25 cellular contexts compared by ENCODE assay signal in genomic region chr3:13886593-13887129, GRCh38. TPM values are rescaled to one million over a fixed set of nuclear protein-coding genes. Genes with fewer than 3 reads are reported as not detected.
DNase-seq lines count a peak whose midpoint lies in the region; ATAC-seq and TF ChIP-seq lines count a peak whose summit lies in the region.
"Had no signal": no experiment of that assay in that cellular context is flagged by ENCODE, and none has a peak within 500 bp of the region (broad histone marks: within the 10 kb centered on the region; RNA-seq: fewer than 3 reads in every experiment).

No MANE protein-coding gene starts in this region.

- TF ChIP-seq EP300 in esophagus muscularis mucosa (IDR thresholded peaks at IDR 0.05), result no peak

- no peak overlapping the region for H3K4me3 Mint-ChIP-seq in activated CD4-positive, alpha-beta T cell treated with anti-CD3 and anti-CD28 coated beads, Interleukin-2, amount 10 ng/mL, durations not matched to agents 7 days and 5 days
- H3K4me3 Mint-ChIP-seq: CD8-positive, alpha-beta T cell; GM23338 had no signal

- WGBS in esophagus muscularis mucosa, result 63% methylated on average over 4 of the region's 4 CpGs

- POLR2A ChIA-PET in activated CD4-positive, alpha-beta T cell treated with anti-CD3 and anti-CD28 coated beads, Interleukin-2, amount 10 ng/mL, durations not matched to agents 7 days and 5 days (lab: Charles Lee), result no interaction called here

- H3K27ac ChIP-seq in esophagus muscularis mucosa (replicated peaks in 1 of 4), result no peak overlapping the region
- H3K27ac ChIP-seq: BLaER1 treated with 17β-estradiol and CSF1 and Interleukin-3, amounts not matched to agents 10 nM and 100 nM; KMS-11; RWPE1 had no signal

- H3K27me3 ChIP-seq in H7 (ENCODE audit: control insufficient read depth, insufficient read depth, low read length), result peaks cover 26% of the 10 kb centered on the region
- H3K27me3 ChIP-seq in esophagus muscularis mucosa, result peaks cover 0 to 50% (median 2%) of the 10 kb centered on the region in 4 donors

- peaks cover 0 to 8% (median 6%) of the 10 kb centered on the region in 4 donors for H3K9me3 ChIP-seq in esophagus muscularis mucosa

- H3K36me3 Mint-ChIP-seq in activated CD4-positive, alpha-beta T cell treated with anti-CD3 and anti-CD28 coated beads, Interleukin-2, amount 10 ng/mL, durations not matched to agents 7 days and 5 days (ENCODE audit: low read depth), result peaks cover 8% of the 10 kb centered on the region
- H3K36me3 Mint-ChIP-seq: CD8-positive, alpha-beta T cell had no signal

- CTCF ChIA-PET in activated CD4-positive, alpha-beta T cell treated with anti-CD3 and anti-CD28 coated beads, Interleukin-2, amount 10 ng/mL, durations not matched to agents 7 days and 5 days (lab: Charles Lee), result interaction anchor here (0.9 to 2.5 kb wide), 4 partner anchors 10 to 231 kb away, joined by 3 to 8 read pairs (median 4); no protein-coding TSS in a partner anchor

- TF ChIP-seq POLR2A in esophagus muscularis mucosa (IDR thresholded peaks at IDR 0.05; ENCODE audit: low read depth), result no peak

- H3K36me3 ChIP-seq in H7 (replicated peaks; ENCODE audit: control insufficient read depth, insufficient read depth, low read length) (no peaks in the 10 kb centered on the region), esophagus muscularis mucosa (no peaks in the 10 kb centered on the region)
- H3K36me3 ChIP-seq: BLaER1 treated with 17β-estradiol and CSF1 and Interleukin-3, amounts not matched to agents 10 nM and 100 nM had no signal

- H3K27ac Mint-ChIP-seq in activated CD4-positive, alpha-beta T cell treated with anti-CD3 and anti-CD28 coated beads, Interleukin-2, amount 10 ng/mL, durations not matched to agents 7 days and 5 days, result no peak overlapping the region
- H3K27ac Mint-ChIP-seq: CD8-positive, alpha-beta T cell; GM23338 had no signal

- peaks cover 33% of the 10 kb centered on the region for H3K27me3 Mint-ChIP-seq in activated CD4-positive, alpha-beta T cell treated with anti-CD3 and anti-CD28 coated beads, Interleukin-2, amount 10 ng/mL, durations not matched to agents 7 days and 5 days

- no peak for ATAC-seq in GM19395 (IDR thresholded peaks at IDR 0.05; ENCODE audit: unreplicated experiment)
- ATAC-seq: CD8-positive, alpha-beta T cell; GM23338 had no signal

- no peak for TF ChIP-seq CTCF in esophagus muscularis mucosa (IDR thresholded peaks at IDR 0.05)

- DNase-seq in activated CD4-positive, alpha-beta T cell treated with anti-CD3 and anti-CD28 coated beads, Interleukin-2, amount 10 ng/mL, durations not matched to agents 7 days and 5 days, result peak; percentile 2
- no peak for DNase-seq in activated CD4-positive, alpha-beta T cell treated with anti-CD3 and anti-CD28 coated beads, Interleukin-2, amount 50 U/mL, for 48 hours
- DNase-seq in H7 (peak; percentile 4), esophagus muscularis mucosa (ENCODE audit: extremely low spot score) (peak; percentile 81), retina (peak; percentile 0), medulla oblongata (ENCODE audit: extremely low spot score) (no peak), NCI-H2196 (lab: John Stamatoyannopoulos, UW; ENCODE audit: unreplicated experiment) (no peak)
- DNase-seq: 8988T, DND-41, HCEC 1CT, IMR-90, NCI-H1092 treated with DMSO at 0.1 percent for 48 hours, NCI-H1436 treated with DMSO at 0.1 percent for 48 hours, NCI-H1930, NCI-H226, NCI-H510A treated with DMSO at 0.1 percent for 48 hours, NCI-H748 treated with DMSO at 0.1 percent for 48 hours, SIG-M5 had no signal

- intact Hi-C loops in esophagus muscularis mucosa (cut with DNase I), result loop anchor here (10.0 kb wide), 1 partner anchor 392 kb away; no protein-coding TSS in a partner anchor

- H3K4me1 ChIP-seq in esophagus muscularis mucosa, result no peaks in the 10 kb centered on the region

- H3K4me3 ChIP-seq in H7 (ENCODE audit: insufficient read depth, low read depth, low read length) (no peak overlapping the region), esophagus muscularis mucosa (no peak overlapping the region)
- H3K4me3 ChIP-seq: BLaER1 treated with 17β-estradiol and CSF1 and Interleukin-3, amounts not matched to agents 10 nM and 100 nM; GM23338 had no signal

- H3K4me1 Mint-ChIP-seq in activated CD4-positive, alpha-beta T cell treated with anti-CD3 and anti-CD28 coated beads, Interleukin-2, amount 10 ng/mL, durations not matched to agents 7 days and 5 days, result peaks cover 36% of the 10 kb centered on the region
- H3K4me1 Mint-ChIP-seq: GM23338 had no signal

- peaks cover 4% of the 10 kb centered on the region for H3K9me3 Mint-ChIP-seq in activated CD4-positive, alpha-beta T cell treated with anti-CD3 and anti-CD28 coated beads, Interleukin-2, amount 10 ng/mL, durations not matched to agents 7 days and 5 days
- H3K9me3 Mint-ChIP-seq: CD8-positive, alpha-beta T cell; GM23338 had no signal

RNA-seq across cellular contexts. Expression of gene WNT7A, which starts 6.8 kb away (rescaled TPM):
- total RNA-seq in activated CD4-positive, alpha-beta T cell treated with anti-CD3 and anti-CD28 coated beads, Interleukin-2, amount 10 ng/mL, durations not matched to agents 7 days and 5 days, result under 1 TPM; 0.20 to 0.29 TPM
- total RNA-seq in H7 (2014; rRNA removed; shearing (Covaris generic)), result 0.04 and 0.07 TPM in 2 replicates
- not detected for total RNA-seq in esophagus muscularis mucosa
- total RNA-seq: G401, GM23338, IMR-90 had no signal

Comparison
In these comparisons a context has a peak if more than half of its experiments do, and no peak if none do; other contexts are left out.
1. DNase-seq: peak in activated CD4-positive, alpha-beta T cell treated with anti-CD3 and anti-CD28 coated beads, Interleukin-2, amount 10 ng/mL, durations not matched to agents 7 days and 5 days (single experiment), H7 (single experiment), esophagus muscularis mucosa (single experiment) and retina (single experiment); none in activated CD4-positive, alpha-beta T cell treated with anti-CD3 and anti-CD28 coated beads, Interleukin-2, amount 50 U/mL, for 48 hours (0 of 2), medulla oblongata (single experiment) and NCI-H2196 (single experiment).